In the genomic region with DNA sequence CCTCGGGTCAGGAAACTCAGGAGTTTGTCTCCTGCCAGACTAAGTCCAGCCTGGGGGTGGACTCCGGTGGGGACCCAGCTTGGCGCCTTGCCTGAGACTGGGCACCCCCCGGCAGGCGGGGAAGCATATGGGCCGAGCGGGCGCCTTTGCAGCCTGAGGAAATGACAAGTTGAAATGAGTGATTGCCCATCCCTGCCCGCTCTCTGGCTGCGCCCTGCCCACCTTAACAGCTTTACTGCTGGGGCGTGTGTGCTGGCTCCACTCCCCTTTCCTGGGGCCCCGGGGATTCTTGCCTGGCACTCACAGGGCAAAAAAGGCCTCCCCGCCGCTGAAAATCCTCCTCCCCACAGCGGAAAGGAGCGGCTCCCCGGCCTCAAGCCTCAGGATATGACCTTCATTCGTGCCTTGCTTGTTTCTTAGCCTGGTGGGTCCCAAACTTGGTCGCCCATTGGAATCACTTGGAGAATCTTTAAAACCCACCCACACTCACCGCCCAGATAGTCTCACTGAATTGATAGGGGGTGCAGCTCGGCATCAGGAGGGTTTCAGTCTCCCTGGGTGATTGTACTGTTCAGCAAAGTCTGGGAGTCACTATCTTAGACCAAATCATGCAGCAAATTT, we compare ENCODE assay signal across 13 cellular contexts. TPM values are rescaled to one million over a fixed set of nuclear protein-coding genes. Genes with fewer than 3 reads are reported as not detected.
DNase-seq lines count a peak whose midpoint lies in the region; ATAC-seq and TF ChIP-seq lines count a peak whose summit lies in the region.
"Had no signal": no experiment of that assay in that cellular context is flagged by ENCODE, and none has a peak within 500 bp of the region (broad histone marks: within the 10 kb centered on the region; RNA-seq: fewer than 3 reads in every experiment).

No MANE protein-coding gene starts in this region.

- H4K20me1 ChIP-seq in GM23338 (replicated peaks; ENCODE audit: insufficient read depth), result no peaks in the 10 kb centered on the region; the same call in 1 of the 2 replicates

- H3K27me3 Mint-ChIP-seq in GM23338 (ENCODE audit: insufficient read depth, low read depth, poor library complexity), result peaks cover 31% of the 10 kb centered on the region

- H3F3A ChIP-seq in GM23338 (replicated peaks; ENCODE audit: low read depth), result peaks cover 8% of the 10 kb centered on the region; the same call in 1 of the 2 replicates

- no peaks in the 10 kb centered on the region for H3K9me3 ChIP-seq in adipocyte (ENCODE audit: control insufficient read depth, low read length)
- H3K9me3 ChIP-seq in iPS-20b (ENCODE audit: insufficient read depth, low read depth, low read length), result no peaks in the 10 kb centered on the region
- H3K9me3 ChIP-seq in thyroid gland, result no peaks in the 10 kb centered on the region

- H3K4me3 Mint-ChIP-seq in GM23338, result peak overlapping the region; percentile 80
- H3K4me3 Mint-ChIP-seq: activated naive CD8-positive, alpha-beta T cell had no signal

- H3K4me2 ChIP-seq in GM23338, result peak overlapping the region; percentile 92

- H3K36me3 ChIP-seq in GM23338 (ENCODE audit: insufficient read depth) (no peaks in the 10 kb centered on the region), adipocyte (ENCODE audit: control insufficient read depth, insufficient read depth, low read length, severe bottlenecking) (no peaks in the 10 kb centered on the region), iPS-20b (ENCODE audit: insufficient read depth, low read depth, low read length) (no peaks in the 10 kb centered on the region), rectal smooth muscle tissue (ENCODE audit: control insufficient read depth, insufficient read depth, low read length) (no peaks in the 10 kb centered on the region), thyroid gland (no peaks in the 10 kb centered on the region)

- intact Hi-C loops in thyroid gland (cut with DNase I), result no loop called here

- H3K4me1 Mint-ChIP-seq in GM23338, result peaks cover 47% of the 10 kb centered on the region
- H3K4me1 Mint-ChIP-seq: CD8-positive, alpha-beta memory T cell had no signal

- no peak overlapping the region for H2AFZ ChIP-seq in GM23338

- WGBS in thyroid gland, 2 donors, result 42 to 53% methylated on average over 12 to 21 of the region's 21 CpGs

- TF ChIP-seq CTCF in GM23338 (conservative IDR thresholded peaks at IDR 0.05; ENCODE audit: low read depth in 2 of 2) (no peak), thyroid gland (IDR thresholded peaks at IDR 0.05) (no peak), GM10266 (IDR thresholded peaks at IDR 0.05; ENCODE audit: control insufficient read depth, insufficient read depth, low read depth, missing control alignments) (no peak)

- ATAC-seq in GM23338, result peak; percentile 5; the same call in 2 of the 3 replicates
- no peak for ATAC-seq in HG02970 (IDR thresholded peaks at IDR 0.05; ENCODE audit: low FRiP score, unreplicated experiment)

- H3K4me1 ChIP-seq in GM23338 (ENCODE audit: insufficient read depth) (peaks cover 33% of the 10 kb centered on the region), adipocyte (ENCODE audit: control insufficient read depth, insufficient read depth, low read length) (no peaks in the 10 kb centered on the region), iPS-20b (ENCODE audit: insufficient read depth, low read length) (peaks cover 7% of the 10 kb centered on the region; the same call in 1 of the 2 replicates), rectal smooth muscle tissue (ENCODE audit: control insufficient read depth, insufficient read depth, low read length) (no peaks in the 10 kb centered on the region), thyroid gland (peaks cover 6 to 13% of the 10 kb centered on the region in 2 donors)

- peak; percentile 35 for DNase-seq in GM23338 (ENCODE audit: low spot score)
- peak; percentile 13 for DNase-seq in adipocyte (ENCODE audit: low read depth)
- no peak for DNase-seq in SK-N-DZ (ENCODE audit: low spot score)
- no peak for DNase-seq in thyroid gland
- no peak for DNase-seq in GM10266 (ENCODE audit: extremely low spot score)
- DNase-seq: CD8-positive, alpha-beta memory T cell; effector memory CD4-positive, alpha-beta T cell; naive B cell; NCI-H2171 treated with DMSO at 0.1 percent for 48 hours had no signal

- H3K79me2 ChIP-seq in GM23338 (replicated peaks; ENCODE audit: insufficient read depth), result peaks cover 23% of the 10 kb centered on the region

- peaks cover 4% of the 10 kb centered on the region for H3K36me3 Mint-ChIP-seq in GM23338 (ENCODE audit: low read depth)
- H3K36me3 Mint-ChIP-seq: activated naive CD8-positive, alpha-beta T cell; CD8-positive, alpha-beta memory T cell; naive B cell had no signal

- H3K4me3 ChIP-seq in GM23338 (peak overlapping the region; percentile 66), adipocyte (ENCODE audit: low read length) (no peak overlapping the region), iPS-20b (ENCODE audit: low read length) (peak overlapping the region; percentile 61; the same call in 1 of the 2 replicates), rectal smooth muscle tissue (ENCODE audit: low read length) (peak overlapping the region; percentile 40), thyroid gland (replicated peaks in 1 of 3) (no peak overlapping the region)

- H3K9me2 ChIP-seq in GM23338 (ENCODE audit: insufficient read depth), result no peaks in the 10 kb centered on the region

- no peak overlapping the region for H3K9ac ChIP-seq in adipocyte (ENCODE audit: low read length)
- H3K9ac ChIP-seq in iPS-20b (ENCODE audit: low read depth, low read length), result no peak overlapping the region
- no peak overlapping the region for H3K9ac ChIP-seq in rectal smooth muscle tissue (ENCODE audit: low read length)

- TF ChIP-seq POLR2A in thyroid gland (IDR thresholded peaks at IDR 0.05), result no peak

- H3K27me3 ChIP-seq in GM23338 (ENCODE audit: insufficient read depth), result peaks cover 29% of the 10 kb centered on the region
- H3K27me3 ChIP-seq in adipocyte (replicated peaks; ENCODE audit: control insufficient read depth, insufficient read depth, low read length), result peaks cover 62% of the 10 kb centered on the region
- H3K27me3 ChIP-seq in iPS-20b (ENCODE audit: insufficient read depth, low read length), result peaks cover 36% of the 10 kb centered on the region
- H3K27me3 ChIP-seq in rectal smooth muscle tissue (ENCODE audit: control insufficient read depth, insufficient read depth, low read length), result peaks cover 2% of the 10 kb centered on the region
- H3K27me3 ChIP-seq in thyroid gland, result peaks cover 6% of the 10 kb centered on the region

- no peak overlapping the region for H3K27ac Mint-ChIP-seq in GM23338
- H3K27ac Mint-ChIP-seq: activated naive CD8-positive, alpha-beta T cell; CD8-positive, alpha-beta memory T cell had no signal

- H3K27ac ChIP-seq in GM23338 (ENCODE audit: low read depth) (no peak overlapping the region), iPS-20b (ENCODE audit: low read length) (no peak overlapping the region), rectal smooth muscle tissue (ENCODE audit: low read depth, low read length) (no peak overlapping the region), thyroid gland (no peak overlapping the region)

- no peaks in the 10 kb centered on the region for H3K9me3 Mint-ChIP-seq in GM23338
- H3K9me3 Mint-ChIP-seq: naive B cell had no signal

TF ChIP-seq in GM23338, 12 proteins besides CTCF, POLR2A, EP300 and RAD21:
- TF ChIP-seq NANOG (IDR thresholded peaks at IDR 0.05; ENCODE audit: borderline replicate concordance) (no peak), STAT1 (IDR thresholded peaks at IDR 0.05; ENCODE audit: unreplicated experiment) (no peak), POLR2AphosphoS5 (IDR thresholded peaks at IDR 0.05; ENCODE audit: low read depth) (no peak), EZH2 (IDR thresholded peaks at IDR 0.05; ENCODE audit: low read depth, unreplicated experiment) (no peak), EZH2phosphoT487 (IDR thresholded peaks at IDR 0.05; ENCODE audit: unreplicated experiment) (no peak), ZNF114 (CRISPR knock-in tag; IDR thresholded peaks at IDR 0.05) (no peak)
- TF ChIP-seq, protein P1, sequence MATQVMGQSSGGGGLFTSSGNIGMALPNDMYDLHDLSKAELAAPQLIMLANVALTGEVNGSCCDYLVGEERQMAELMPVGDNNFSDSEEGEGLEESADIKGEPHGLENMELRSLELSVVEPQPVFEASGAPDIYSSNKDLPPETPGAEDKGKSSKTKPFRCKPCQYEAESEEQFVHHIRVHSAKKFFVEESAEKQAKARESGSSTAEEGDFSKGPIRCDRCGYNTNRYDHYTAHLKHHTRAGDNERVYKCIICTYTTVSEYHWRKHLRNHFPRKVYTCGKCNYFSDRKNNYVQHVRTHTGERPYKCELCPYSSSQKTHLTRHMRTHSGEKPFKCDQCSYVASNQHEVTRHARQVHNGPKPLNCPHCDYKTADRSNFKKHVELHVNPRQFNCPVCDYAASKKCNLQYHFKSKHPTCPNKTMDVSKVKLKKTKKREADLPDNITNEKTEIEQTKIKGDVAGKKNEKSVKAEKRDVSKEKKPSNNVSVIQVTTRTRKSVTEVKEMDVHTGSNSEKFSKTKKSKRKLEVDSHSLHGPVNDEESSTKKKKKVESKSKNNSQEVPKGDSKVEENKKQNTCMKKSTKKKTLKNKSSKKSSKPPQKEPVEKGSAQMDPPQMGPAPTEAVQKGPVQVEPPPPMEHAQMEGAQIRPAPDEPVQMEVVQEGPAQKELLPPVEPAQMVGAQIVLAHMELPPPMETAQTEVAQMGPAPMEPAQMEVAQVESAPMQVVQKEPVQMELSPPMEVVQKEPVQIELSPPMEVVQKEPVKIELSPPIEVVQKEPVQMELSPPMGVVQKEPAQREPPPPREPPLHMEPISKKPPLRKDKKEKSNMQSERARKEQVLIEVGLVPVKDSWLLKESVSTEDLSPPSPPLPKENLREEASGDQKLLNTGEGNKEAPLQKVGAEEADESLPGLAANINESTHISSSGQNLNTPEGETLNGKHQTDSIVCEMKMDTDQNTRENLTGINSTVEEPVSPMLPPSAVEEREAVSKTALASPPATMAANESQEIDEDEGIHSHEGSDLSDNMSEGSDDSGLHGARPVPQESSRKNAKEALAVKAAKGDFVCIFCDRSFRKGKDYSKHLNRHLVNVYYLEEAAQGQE (IDR thresholded peaks at IDR 0.05; ENCODE audit: unreplicated experiment), result no peak

RNA-seq across cellular contexts. Expression of gene RFLNA, which starts 1.5 kb away (rescaled TPM):
- 16.2 and 20.4 TPM in 2 replicates for total RNA-seq in GM23338 (2014; rRNA removed; shearing (Covaris generic))
- 3.8 and 3.9 TPM in 2 replicates for polyA plus RNA-seq in GM23338 (2016; fragmentation: Nextera tagmentation; extraction: Ambion mirVana)
- 2.3 and 2.8 TPM in 2 replicates for polyA plus RNA-seq in SK-N-DZ (2014; cell fraction: cytosol; rRNA removed)
- polyA plus RNA-seq in SK-N-DZ (2014; cell fraction: nucleus; rRNA removed), result 3.5 and 4.8 TPM in 2 replicates
- 1 to 10 TPM in 1 of 4 donors, under 1 TPM in 1, not detected in 2; 0.40 to 4.5 TPM for total RNA-seq in thyroid gland
- total RNA-seq: CD8-positive, alpha-beta memory T cell had no signal
- polyA plus RNA-seq: CD8-positive, alpha-beta memory T cell had no signal

Comparison
In these comparisons a context has a peak if more than half of its experiments do, and no peak if none do; other contexts are left out.
1. DNase-seq: peak in GM23338 (single experiment) and adipocyte (single experiment); none in SK-N-DZ (single experiment), thyroid gland (0 of 2) and GM10266 (single experiment).
2. H3K4me3 ChIP-seq: peak in GM23338 (single experiment), iPS-20b (single experiment) and rectal smooth muscle tissue (single experiment); none in adipocyte (single experiment) and thyroid gland (0 of 3).